Comparison of ENCODE assay signal across 1 cellular context in genomic region chr5:154782812-154783592, GRCh38.
TF ChIP-seq lines count a peak whose summit lies in the region.

No MANE protein-coding gene starts in this region.

TF ChIP-seq in WTC11, 78 proteins besides CTCF, POLR2A, EP300 and RAD21 (continued from another document):
- TF ChIP-seq JUN (CRISPR knock-in tag; IDR thresholded peaks at IDR 0.05) (no peak), ARID4B (CRISPR knock-in tag; IDR thresholded peaks at IDR 0.05; ENCODE audit: borderline replicate concordance) (no peak), IRF1 (CRISPR knock-in tag; IDR thresholded peaks at IDR 0.05) (no peak), FOXP4 (CRISPR knock-in tag; IDR thresholded peaks at IDR 0.05) (no peak), SMAD3 (CRISPR knock-in tag; IDR thresholded peaks at IDR 0.05; ENCODE audit: borderline replicate concordance) (no peak), CBFB (CRISPR knock-in tag; IDR thresholded peaks at IDR 0.05; ENCODE audit: low read depth) (no peak)
- TF ChIP-seq, protein P1, sequence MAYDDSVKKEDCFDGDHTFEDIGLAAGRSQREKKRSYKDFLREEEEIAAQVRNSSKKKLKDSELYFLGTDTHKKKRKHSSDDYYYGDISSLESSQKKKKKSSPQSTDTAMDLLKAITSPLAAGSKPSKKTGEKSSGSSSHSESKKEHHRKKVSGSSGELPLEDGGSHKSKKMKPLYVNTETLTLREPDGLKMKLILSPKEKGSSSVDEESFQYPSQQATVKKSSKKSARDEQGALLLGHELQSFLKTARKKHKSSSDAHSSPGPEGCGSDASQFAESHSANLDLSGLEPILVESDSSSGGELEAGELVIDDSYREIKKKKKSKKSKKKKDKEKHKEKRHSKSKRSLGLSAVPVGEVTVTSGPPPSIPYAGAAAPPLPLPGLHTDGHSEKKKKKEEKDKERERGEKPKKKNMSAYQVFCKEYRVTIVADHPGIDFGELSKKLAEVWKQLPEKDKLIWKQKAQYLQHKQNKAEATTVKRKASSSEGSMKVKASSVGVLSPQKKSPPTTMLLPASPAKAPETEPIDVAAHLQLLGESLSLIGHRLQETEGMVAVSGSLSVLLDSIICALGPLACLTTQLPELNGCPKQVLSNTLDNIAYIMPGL (CRISPR knock-in tag; IDR thresholded peaks at IDR 0.05), result no peak
- TF ChIP-seq, protein P2, sequence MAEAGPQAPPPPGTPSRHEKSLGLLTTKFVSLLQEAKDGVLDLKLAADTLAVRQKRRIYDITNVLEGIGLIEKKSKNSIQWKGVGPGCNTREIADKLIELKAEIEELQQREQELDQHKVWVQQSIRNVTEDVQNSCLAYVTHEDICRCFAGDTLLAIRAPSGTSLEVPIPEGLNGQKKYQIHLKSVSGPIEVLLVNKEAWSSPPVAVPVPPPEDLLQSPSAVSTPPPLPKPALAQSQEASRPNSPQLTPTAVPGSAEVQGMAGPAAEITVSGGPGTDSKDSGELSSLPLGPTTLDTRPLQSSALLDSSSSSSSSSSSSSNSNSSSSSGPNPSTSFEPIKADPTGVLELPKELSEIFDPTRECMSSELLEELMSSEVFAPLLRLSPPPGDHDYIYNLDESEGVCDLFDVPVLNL (CRISPR knock-in tag; IDR thresholded peaks at IDR 0.05; ENCODE audit: borderline replicate concordance, low read depth), result no peak
